10 cellular contexts compared by ENCODE assay signal in genomic region chr12:103505371-103506236, GRCh38. TPM values are rescaled to one million over a fixed set of nuclear protein-coding genes. Genes with fewer than 3 reads are reported as not detected.
DNase-seq lines count a peak whose midpoint lies in the region; ATAC-seq lines count a peak whose summit lies in the region.
"Had no signal": no experiment of that assay in that cellular context is flagged by ENCODE, and none has a peak within 500 bp of the region (broad histone marks: within the 10 kb centered on the region; RNA-seq: fewer than 3 reads in every experiment).

No MANE protein-coding gene starts in this region.

- no peaks in the 10 kb centered on the region for H3K36me3 Mint-ChIP-seq in activated T-cell treated with anti-CD3 and anti-CD28 coated beads, Interleukin-2, amount 50 U/mL, for 24 hours (ENCODE audit: low read depth)

- intact Hi-C loops in left colon (cut with DNase I, micrococcal nuclease) = no loop called here

- peaks cover 32% of the 10 kb centered on the region for H3K27me3 Mint-ChIP-seq in activated T-cell treated with anti-CD3 and anti-CD28 coated beads, Interleukin-2, amount 50 U/mL, for 24 hours

- peak overlapping the region; percentile 88 for H3K27ac Mint-ChIP-seq in activated T-cell treated with anti-CD3 and anti-CD28 coated beads, Interleukin-2, amount 50 U/mL, for 24 hours

- no peaks in the 10 kb centered on the region for H3K9me3 Mint-ChIP-seq in activated T-cell treated with anti-CD3 and anti-CD28 coated beads, Interleukin-2, amount 50 U/mL, for 24 hours

- ATAC-seq in HG03025 (IDR thresholded peaks at IDR 0.05; ENCODE audit: low FRiP score, unreplicated experiment) (peak; percentile 97), left colon (no peak)

- peak overlapping the region; percentile 34 for H3K4me3 Mint-ChIP-seq in activated T-cell treated with anti-CD3 and anti-CD28 coated beads, Interleukin-2, amount 50 U/mL, for 24 hours

- DNase-seq in activated CD4-positive, alpha-beta T cell treated with anti-CD3 and anti-CD28 coated beads for 48 hours = peak; percentile 80
- DNase-seq in activated CD4-positive, alpha-beta T cell treated with anti-CD3 and anti-CD28 coated beads, Interleukin-2, amount 50 U/mL, for 4 hours = no peak
- peak; percentile 58 for DNase-seq in activated T-cell treated with anti-CD3 and anti-CD28 coated beads, Interleukin-2, amount 50 U/mL, for 24 hours
- DNase-seq in stimulated activated CD8-positive, alpha-beta memory T cell treated with anti-CD3 and anti-CD28 coated beads, Interleukin-7, amount 100 ng/mL, for 4 hours (ENCODE audit: low read depth in 2 of 2) = peak; percentile 9 to 18
- DNase-seq in putamen (ENCODE audit: low spot score) (no peak), NCI-H2081 (lab: John Stamatoyannopoulos, UW) (no peak), left colon (no peak)
- DNase-seq: OCI-M1 had no signal

- H3K4me1 Mint-ChIP-seq in activated T-cell treated with anti-CD3 and anti-CD28 coated beads, Interleukin-2, amount 50 U/mL, for 24 hours (ENCODE audit: low read depth) = peaks cover 37% of the 10 kb centered on the region

RNA-seq across cellular contexts. Expression of gene C12orf42, which starts 9.8 kb away (rescaled TPM):
- total RNA-seq in left colon = not detected
- total RNA-seq: esophagus muscularis mucosa had no signal

Comparison
In these comparisons a context has a peak if more than half of its experiments do, and no peak if none do; other contexts are left out.
1. DNase-seq: peak in activated CD4-positive, alpha-beta T cell treated with anti-CD3 and anti-CD28 coated beads for 48 hours (single experiment), activated T-cell treated with anti-CD3 and anti-CD28 coated beads, Interleukin-2, amount 50 U/mL, for 24 hours (single experiment) and stimulated activated CD8-positive, alpha-beta memory T cell treated with anti-CD3 and anti-CD28 coated beads, Interleukin-7, amount 100 ng/mL, for 4 hours (2 of 2); none in activated CD4-positive, alpha-beta T cell treated with anti-CD3 and anti-CD28 coated beads, Interleukin-2, amount 50 U/mL, for 4 hours (0 of 2), putamen (single experiment), NCI-H2081 (0 of 2) and left colon (0 of 2).